Comparison of ENCODE assay signal across 14 cellular contexts in genomic region chr14:63076476-63076875, GRCh38. TPM values are rescaled to one million over a fixed set of nuclear protein-coding genes. Genes with fewer than 3 reads are reported as not detected.
DNase-seq lines count a peak whose midpoint lies in the region; ATAC-seq, FAIRE-seq and TF ChIP-seq lines count a peak whose summit lies in the region.
"Had no signal": no experiment of that assay in that cellular context is flagged by ENCODE, and none has a peak within 500 bp of the region (broad histone marks: within the 10 kb centered on the region; RNA-seq: fewer than 3 reads in every experiment).

No MANE protein-coding gene starts in this region.

- H3K27ac Mint-ChIP-seq in activated CD4-positive, alpha-beta T cell treated with anti-CD3 and anti-CD28 coated beads, Interleukin-2, amount 10 ng/mL, durations not matched to agents 7 days and 5 days, result no peak overlapping the region
- no peak overlapping the region for H3K27ac Mint-ChIP-seq in natural killer cell
- H3K27ac Mint-ChIP-seq: B cell; CD8-positive, alpha-beta T cell had no signal

- H3K27me3 ChIP-seq in bronchial epithelial cell (ENCODE audit: control insufficient read depth, insufficient read depth, low read length), result no peaks in the 10 kb centered on the region
- H3K27me3 ChIP-seq: BLaER1 treated with 17β-estradiol and CSF1 and Interleukin-3, amounts not matched to agents 10 nM and 100 nM had no signal

- POLR2A ChIA-PET in activated CD4-positive, alpha-beta T cell treated with anti-CD3 and anti-CD28 coated beads, Interleukin-2, amount 10 ng/mL, durations not matched to agents 7 days and 5 days (lab: Charles Lee), result no interaction called here

- TF ChIP-seq CTCF in bronchial epithelial cell (IDR thresholded peaks at IDR 0.05; ENCODE audit: insufficient read depth, low read length, severe bottlenecking) (no peak), natural killer cell (IDR thresholded peaks at IDR 0.05) (no peak)

- DNase-seq in HCEC 1CT, result peak; percentile 28
- DNase-seq in NCI-H226, result peak; percentile 10
- peak; percentile 20 for DNase-seq in bronchial epithelial cell (ENCODE audit: low read depth)
- no peak for DNase-seq in activated CD4-positive, alpha-beta T cell treated with anti-CD3 and anti-CD28 coated beads, Interleukin-2, amount 10 ng/mL, durations not matched to agents 7 days and 5 days
- no peak for DNase-seq in natural killer cell
- DNase-seq: Calu3; CD8-positive, alpha-beta T cell; DMS79 treated with DMSO at 0.1 percent for 48 hours; GF-D8 had no signal

- no peak overlapping the region for H3K4me3 ChIP-seq in bronchial epithelial cell (ENCODE audit: low read depth, low read length)
- H3K4me3 ChIP-seq: BLaER1 treated with 17β-estradiol and CSF1 and Interleukin-3, amounts not matched to agents 10 nM and 100 nM; HAP-1 had no signal

- FAIRE-seq in bronchial epithelial cell (lab: Jason Lieb, UNC), result no peak

- H3K27me3 Mint-ChIP-seq in activated CD4-positive, alpha-beta T cell treated with anti-CD3 and anti-CD28 coated beads, Interleukin-2, amount 10 ng/mL, durations not matched to agents 7 days and 5 days, result no peaks in the 10 kb centered on the region
- no peaks in the 10 kb centered on the region for H3K27me3 Mint-ChIP-seq in natural killer cell (ENCODE audit: low read depth in 2 of 2)
- H3K27me3 Mint-ChIP-seq: B cell had no signal

- no peaks in the 10 kb centered on the region for H3K36me3 ChIP-seq in bronchial epithelial cell (ENCODE audit: control insufficient read depth, insufficient read depth, low read length)
- H3K36me3 ChIP-seq: BLaER1 treated with 17β-estradiol and CSF1 and Interleukin-3, amounts not matched to agents 10 nM and 100 nM; HAP-1 had no signal

- H3K9me3 Mint-ChIP-seq in activated CD4-positive, alpha-beta T cell treated with anti-CD3 and anti-CD28 coated beads, Interleukin-2, amount 10 ng/mL, durations not matched to agents 7 days and 5 days, result no peaks in the 10 kb centered on the region
- H3K9me3 Mint-ChIP-seq in natural killer cell, result peaks cover 0 to 3% of the 10 kb centered on the region in 2 donors

- intact Hi-C loops in natural killer cell (cut with micrococcal nuclease), result no loop called here

- no peak for ATAC-seq in natural killer cell
- ATAC-seq in HG03342 (IDR thresholded peaks at IDR 0.05; ENCODE audit: unreplicated experiment), result no peak
- ATAC-seq: CD8-positive, alpha-beta T cell had no signal

- no peaks in the 10 kb centered on the region for H3K36me3 Mint-ChIP-seq in activated CD4-positive, alpha-beta T cell treated with anti-CD3 and anti-CD28 coated beads, Interleukin-2, amount 10 ng/mL, durations not matched to agents 7 days and 5 days (ENCODE audit: low read depth)
- no peaks in the 10 kb centered on the region for H3K36me3 Mint-ChIP-seq in natural killer cell
- H3K36me3 Mint-ChIP-seq: CD8-positive, alpha-beta T cell had no signal

- H3K4me1 Mint-ChIP-seq in activated CD4-positive, alpha-beta T cell treated with anti-CD3 and anti-CD28 coated beads, Interleukin-2, amount 10 ng/mL, durations not matched to agents 7 days and 5 days, result no peaks in the 10 kb centered on the region
- H3K4me1 Mint-ChIP-seq in natural killer cell, result no peaks in the 10 kb centered on the region
- H3K4me1 Mint-ChIP-seq: B cell had no signal

- H3K4me3 Mint-ChIP-seq in activated CD4-positive, alpha-beta T cell treated with anti-CD3 and anti-CD28 coated beads, Interleukin-2, amount 10 ng/mL, durations not matched to agents 7 days and 5 days, result no peak overlapping the region
- no peak overlapping the region for H3K4me3 Mint-ChIP-seq in natural killer cell
- H3K4me3 Mint-ChIP-seq: B cell; CD8-positive, alpha-beta T cell had no signal

- CTCF ChIA-PET in activated CD4-positive, alpha-beta T cell treated with anti-CD3 and anti-CD28 coated beads, Interleukin-2, amount 10 ng/mL, durations not matched to agents 7 days and 5 days (lab: Charles Lee), result no interaction called here

RNA-seq across cellular contexts. Expression of gene KCNH5, which starts 31.2 kb away (rescaled TPM):
- total RNA-seq in bronchial epithelial cell, result under 0.01 TPM in 2 replicates
- not detected for total RNA-seq in activated CD4-positive, alpha-beta T cell treated with anti-CD3 and anti-CD28 coated beads, Interleukin-2, amount 10 ng/mL, durations not matched to agents 7 days and 5 days
- not detected for total RNA-seq in natural killer cell
- total RNA-seq: A172; B cell; Calu3; CD8-positive, alpha-beta T cell had no signal

Comparison
In these comparisons a context has a peak if more than half of its experiments do, and no peak if none do; other contexts are left out.
1. DNase-seq: peak in HCEC 1CT (single experiment), NCI-H226 (single experiment) and bronchial epithelial cell (single experiment); none in activated CD4-positive, alpha-beta T cell treated with anti-CD3 and anti-CD28 coated beads, Interleukin-2, amount 10 ng/mL, durations not matched to agents 7 days and 5 days (single experiment) and natural killer cell (single experiment).